ENCODE assay signal across 10 cellular contexts in the genomic region with DNA sequence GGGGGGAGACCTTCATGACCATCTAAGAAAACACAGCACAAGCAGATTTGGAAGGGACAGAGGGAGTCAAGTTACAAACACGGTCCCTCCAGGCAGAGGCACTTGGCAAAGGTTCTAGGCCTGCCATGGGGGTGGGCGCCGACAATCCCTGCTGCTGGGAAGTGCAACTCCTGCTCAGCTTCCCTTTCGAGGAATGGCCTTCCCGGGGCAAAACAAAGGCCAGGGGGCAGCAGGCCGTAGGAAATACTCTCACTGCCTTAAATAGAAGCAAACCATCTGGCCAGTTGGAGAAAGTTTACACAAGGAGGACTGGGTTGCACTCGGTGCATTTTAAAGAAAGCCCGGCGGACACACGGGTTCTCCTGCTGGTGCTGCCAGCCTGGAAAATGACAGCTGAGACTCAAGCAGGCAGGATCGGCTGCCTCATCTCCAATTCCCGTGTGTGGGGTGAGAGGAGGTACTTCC.
A peak's percentile ranks its signal among the peaks of the same experiment; 100 is the strongest.
DNase-seq lines count a peak whose midpoint lies in the region; ATAC-seq and TF ChIP-seq lines count a peak whose summit lies in the region.
"Had no signal": no experiment of that assay in that cellular context is flagged by ENCODE, and none has a peak within 500 bp of the region (broad histone marks: within the 10 kb centered on the region; RNA-seq: fewer than 3 reads in every experiment).

No MANE protein-coding gene starts in this region.

- H3K9me3 ChIP-seq in PC-9 (ENCODE audit: insufficient read depth, low read depth) (no peaks in the 10 kb centered on the region), heart left ventricle (no peaks in the 10 kb centered on the region), prostate gland (no peaks in the 10 kb centered on the region)

- ATAC-seq in heart left ventricle: peak in 3 of 4 donors; percentile 5 to 22 (median 9)
- ATAC-seq in GM18520 (IDR thresholded peaks at IDR 0.05; ENCODE audit: unreplicated experiment): no peak
- no peak for ATAC-seq in HG03159 (IDR thresholded peaks at IDR 0.05; ENCODE audit: unreplicated experiment)
- ATAC-seq in GM21576 (IDR thresholded peaks at IDR 0.05; ENCODE audit: unreplicated experiment): no peak

- TF ChIP-seq POLR2A in heart left ventricle (IDR thresholded peaks at IDR 0.05): no peak
- no peak for TF ChIP-seq POLR2A in prostate gland (IDR thresholded peaks at IDR 0.05)

- H3K4me2 ChIP-seq in PC-9: peak overlapping the region; percentile 48

- no peak overlapping the region for H2AFZ ChIP-seq in PC-9

- DNase-seq in AG09319 (ENCODE audit: extremely low read depth, low read depth) (no peak), PC-9 (no peak), heart left ventricle (peak in 3 of 5 donors; percentile 22 to 37 (median 29)), prostate gland (ENCODE audit: low spot score) (peak; percentile 54), T1000 (lab: John Stamatoyannopoulos, UW) (no peak)
- DNase-seq: NCI-H146 had no signal

- WGBS in heart left ventricle, 4 donors: 12 to 39% (median 29%) methylated on average over 11 to 12 of the region's 12 CpGs
- whole genome bisulfite sequencing in prostate gland: 16% methylated on average over 12 of the region's 12 CpGs

- H4K20me1 ChIP-seq in PC-9 (ENCODE audit: insufficient read depth): no peaks in the 10 kb centered on the region

- POLR2A ChIA-PET in PC-9 (lab: Charles Lee; ENCODE audit: unreplicated experiment): no interaction called here

- TF ChIP-seq CTCF in AG09319 (IDR thresholded peaks at IDR 0.05; ENCODE audit: low read depth, low read length): peak; percentile 21
- no peak for TF ChIP-seq CTCF in PC-9 (conservative IDR thresholded peaks at IDR 0.05)
- TF ChIP-seq CTCF in heart left ventricle (IDR thresholded peaks at IDR 0.05): peak in 4 of 12 donors; percentile 12 to 28 (median 13)
- peak in 1 of 4 experiments; percentile 25 for TF ChIP-seq CTCF in prostate gland (IDR thresholded peaks at IDR 0.05)

- H3K36me3 ChIP-seq in PC-9 (ENCODE audit: low read depth) (no peaks in the 10 kb centered on the region; the same call in 1 of the 2 replicates), heart left ventricle (no peaks in the 10 kb centered on the region), prostate gland (no peaks in the 10 kb centered on the region)

- CTCF ChIA-PET in PC-9 (lab: Charles Lee): interaction anchor here (0.6 kb wide), 1 partner anchor 55 kb away, joined by 4 read pairs; no protein-coding TSS in a partner anchor

- BruUV-seq in PC-9 (replicated peaks; lab: Mats Ljungman, UMichigan): no TSS peak

- H3K4me1 ChIP-seq in PC-9 (replicated peaks; ENCODE audit: insufficient read depth): peaks cover 58% of the 10 kb centered on the region
- H3K4me1 ChIP-seq in heart left ventricle: peaks cover 1 to 66% (median 42%) of the 10 kb centered on the region in 12 donors
- H3K4me1 ChIP-seq in prostate gland (replicated peaks): peaks cover 19% of the 10 kb centered on the region

- H3F3A ChIP-seq in PC-9 (ENCODE audit: insufficient read depth, low read depth): peaks cover 38% of the 10 kb centered on the region

- H3K27ac ChIP-seq in PC-9: peak overlapping the region; percentile 39
- peak overlapping the region in 5 of 12 donors; percentile 14 to 74 (median 62) for H3K27ac ChIP-seq in heart left ventricle
- peak overlapping the region; percentile 50 to 68 for H3K27ac ChIP-seq in prostate gland

- no peaks in the 10 kb centered on the region for H3K27me3 ChIP-seq in PC-9 (ENCODE audit: insufficient read depth, low read depth)
- H3K27me3 ChIP-seq in heart left ventricle: no peaks in the 10 kb centered on the region
- no peaks in the 10 kb centered on the region for H3K27me3 ChIP-seq in prostate gland (replicated peaks; ENCODE audit: insufficient read depth)

- no peaks in the 10 kb centered on the region for H3K9me2 ChIP-seq in PC-9 (ENCODE audit: insufficient read depth)

- peaks cover 38% of the 10 kb centered on the region for H3K79me2 ChIP-seq in PC-9 (ENCODE audit: low read depth)

- intact Hi-C loops in PC-9 (cut with micrococcal nuclease; ENCODE audit: unreplicated experiment) (no loop called here), heart left ventricle (cut with DNase I) (loop anchor here in 2 of 10 donors (5.0 to 10.0 kb wide), 2 partner anchors 45 to 62 kb away; no protein-coding TSS in a partner anchor), prostate gland (cut with DNase I) (loop anchor here (5.0 kb wide), 1 partner anchor 88 kb away; no protein-coding TSS in a partner anchor)

- no peak overlapping the region for H3K4me3 ChIP-seq in PC-9
- no peak overlapping the region for H3K4me3 ChIP-seq in heart left ventricle
- H3K4me3 ChIP-seq in prostate gland: no peak overlapping the region
- H3K4me3 ChIP-seq: lung had no signal

Comparison
In these comparisons a context has a peak if more than half of its experiments do, and no peak if none do; other contexts are left out.
1. DNase-seq: peak in heart left ventricle (3 of 5) and prostate gland (single experiment); none in AG09319 (single experiment), PC-9 (0 of 2) and T1000 (single experiment).
2. ATAC-seq: peak in heart left ventricle (3 of 4); none in GM18520 (single experiment), HG03159 (single experiment) and GM21576 (single experiment).